Comparison of ENCODE assay signal across 8 cellular contexts in genomic region chr9:111038336-111039202, GRCh38. TPM values are rescaled to one million over a fixed set of nuclear protein-coding genes. Genes with fewer than 3 reads are reported as not detected.
DNase-seq lines count a peak whose midpoint lies in the region; ATAC-seq and TF ChIP-seq lines count a peak whose summit lies in the region.

Gene LPAR1, minus strand, starts transcription at chr9:111038470. Its CDS starts 66,353 bp downstream, at chr9:110972117.

- no peak within 1 kb of the TSS for H3K27ac Mint-ChIP-seq in T-helper 17 cell
- H3K27ac Mint-ChIP-seq in naive thymus-derived CD8-positive, alpha-beta T cell: peak within 1 kb of the TSS in 1 of 10 donors; percentile 53

- H3K27me3 ChIP-seq in H7 (ENCODE audit: control insufficient read depth, insufficient read depth, low read length) (peaks cover 16% of the 10 kb centered on the region), aorta (ENCODE audit: control insufficient read depth in 1 of 2, insufficient read depth in 2 of 2, low read length in 1 of 2) (no peaks in the 10 kb centered on the region)

- peaks cover 0 to 2% of the 10 kb centered on the region in 2 donors for H3K4me1 ChIP-seq in aorta (ENCODE audit: control insufficient read depth in 1 of 2, insufficient read depth in 2 of 2, low read length in 2 of 2)

- H3K4me3 Mint-ChIP-seq in T-helper 17 cell: peak within 1 kb of the TSS; percentile 68
- peak within 1 kb of the TSS in 9 of 10 donors; percentile 30 to 87 (median 63) for H3K4me3 Mint-ChIP-seq in naive thymus-derived CD8-positive, alpha-beta T cell

- H3K9me3 ChIP-seq in T-helper 17 cell (ENCODE audit: control insufficient read depth, low read length, poor library complexity, severe bottlenecking): no peaks in the 10 kb centered on the region
- no peaks in the 10 kb centered on the region for H3K9me3 ChIP-seq in aorta (ENCODE audit: control insufficient read depth, low read length)

- peaks cover 0 to 8% (median 0%) of the 10 kb centered on the region in 9 donors for H3K9me3 Mint-ChIP-seq in naive thymus-derived CD8-positive, alpha-beta T cell

- H3K36me3 Mint-ChIP-seq in T-helper 17 cell (ENCODE audit: low read depth): peaks cover 5% of the 10 kb centered on the region
- peaks cover 0 to 10% (median 3%) of the 10 kb centered on the region in 3 donors for H3K36me3 Mint-ChIP-seq in naive thymus-derived CD8-positive, alpha-beta T cell

- intact Hi-C loops in aorta (cut with DNase I): loop anchor here (2.0 to 10.0 kb wide), 5 partner anchors 136 to 394 kb away; no protein-coding TSS in a partner anchor

- WGBS in aorta, 2 donors: 0 to 1% methylated on average over 40 to 71 of the region's 71 CpGs

- H3K36me3 ChIP-seq in H7 (replicated peaks; ENCODE audit: control insufficient read depth, insufficient read depth, low read length) (no peaks in the 10 kb centered on the region), aorta (ENCODE audit: control insufficient read depth in 1 of 2, insufficient read depth in 2 of 2, low read length in 1 of 2) (no peaks in the 10 kb centered on the region)

- ATAC-seq in T-helper 17 cell (no peak), aorta (ENCODE audit: low FRiP score) (peak; percentile 77), HG03469 (IDR thresholded peaks at IDR 0.05; ENCODE audit: unreplicated experiment) (no peak)
- ATAC-seq in naive thymus-derived CD8-positive, alpha-beta T cell: no peak

- POLR2A ChIA-PET in naive thymus-derived CD8-positive, alpha-beta T cell (lab: Charles Lee): no interaction called here

- H3K4me1 Mint-ChIP-seq in T-helper 17 cell: peaks cover 4% of the 10 kb centered on the region
- H3K4me1 Mint-ChIP-seq in naive thymus-derived CD8-positive, alpha-beta T cell: peaks cover 6 to 19% (median 14%) of the 10 kb centered on the region in 4 donors

- peak within 1 kb of the TSS; percentile 72 for H3K4me3 ChIP-seq in H7 (ENCODE audit: insufficient read depth, low read depth, low read length)
- H3K4me3 ChIP-seq in fibroblast of the aortic adventitia (ENCODE audit: low read depth, low read length): peak within 1 kb of the TSS; percentile 69
- peak within 1 kb of the TSS; percentile 80 to 87 for H3K4me3 ChIP-seq in aorta (ENCODE audit: low read length in 2 of 2)

- H3K27ac ChIP-seq in aorta (ENCODE audit: low read depth in 1 of 2, low read length in 2 of 2): peak within 1 kb of the TSS; percentile 22 to 78

- TF ChIP-seq CTCF in fibroblast of the aortic adventitia (IDR thresholded peaks at IDR 0.05; ENCODE audit: insufficient read depth, low read length): peak; percentile 5

- peak; percentile 51 for DNase-seq in CD1c-positive myeloid dendritic cell (ENCODE audit: extremely low spot score)
- DNase-seq in H7: peak; percentile 79
- no peak for DNase-seq in T-helper 17 cell
- DNase-seq in fibroblast of the aortic adventitia (ENCODE audit: low read depth): peak; percentile 68
- DNase-seq in naive thymus-derived CD8-positive, alpha-beta T cell: no peak
- DNase-seq in aorta: peak; percentile 84 to 91
- DNase-seq in effector CD4-positive, alpha-beta T cell: no peak

- peaks cover 54% of the 10 kb centered on the region for H3K27me3 Mint-ChIP-seq in T-helper 17 cell
- peaks cover 26 to 60% (median 44%) of the 10 kb centered on the region in 5 donors for H3K27me3 Mint-ChIP-seq in naive thymus-derived CD8-positive, alpha-beta T cell

RNA-seq across cellular contexts. Expression of gene LPAR1, which starts in this region (rescaled TPM):
- 7.1 and 7.2 TPM in 2 replicates for total RNA-seq in H7 (2014; rRNA removed; shearing (Covaris generic))
- total RNA-seq in T-helper 17 cell (not detected), fibroblast of the aortic adventitia (ENCODE audit: low replicate concordance) (39.2 and 265 TPM in 2 replicates), aorta (100 to 1,000 TPM in 1 of 2 donors, 10 to 100 TPM in 1; 97.7 to 125 TPM)
- not detected for total RNA-seq in naive thymus-derived CD8-positive, alpha-beta T cell
- polyA plus RNA-seq in naive thymus-derived CD8-positive, alpha-beta T cell: not detected
- polyA plus RNA-seq in aorta: 10 to 100 TPM; 28.1 to 91.0 TPM

Comparison
In these comparisons a context has a peak if more than half of its experiments do, and no peak if none do; other contexts are left out.
1. RNA of gene LPAR1 (polyA plus RNA-seq): 28.1 to 91.0 TPM in aorta; not detected in naive thymus-derived CD8-positive, alpha-beta T cell; every median in the first group is over 10 times any median in the second.
2. DNase-seq: peak in CD1c-positive myeloid dendritic cell (single experiment), H7 (single experiment), fibroblast of the aortic adventitia (single experiment) and aorta (2 of 2); none in T-helper 17 cell (0 of 3), naive thymus-derived CD8-positive, alpha-beta T cell (0 of 10) and effector CD4-positive, alpha-beta T cell (single experiment).
3. Peak in every context shown above with its lines, with median percentiles within 50 percentile points of each other: H3K4me3 ChIP-seq.